In the genomic region with DNA sequence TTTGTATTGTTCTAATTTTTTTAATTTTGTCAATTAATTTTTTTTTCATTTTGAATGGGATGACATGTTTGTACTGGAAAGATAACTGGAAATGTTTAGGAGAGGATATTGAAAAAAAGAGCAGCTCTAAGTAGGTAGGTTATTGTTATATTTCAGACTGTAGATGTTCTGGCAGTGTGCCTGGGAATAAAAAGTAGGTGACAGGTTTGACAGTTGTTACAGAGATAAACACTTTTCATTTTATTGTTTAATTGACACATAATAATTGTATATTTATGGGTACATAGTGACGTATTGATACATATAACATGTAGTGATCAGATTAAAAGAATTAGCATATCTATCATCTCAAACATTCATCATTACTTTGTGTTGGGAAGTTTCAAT, we compare ENCODE assay signal across 1 cellular context.
TF ChIP-seq lines count a peak whose summit lies in the region.

No MANE protein-coding gene starts in this region.

TF ChIP-seq in A549, 52 proteins besides CTCF, POLR2A, EP300 and RAD21 (continued from another document):
- no peak for TF ChIP-seq REST (IDR thresholded peaks at IDR 0.05)
- TF ChIP-seq, protein P1, sequence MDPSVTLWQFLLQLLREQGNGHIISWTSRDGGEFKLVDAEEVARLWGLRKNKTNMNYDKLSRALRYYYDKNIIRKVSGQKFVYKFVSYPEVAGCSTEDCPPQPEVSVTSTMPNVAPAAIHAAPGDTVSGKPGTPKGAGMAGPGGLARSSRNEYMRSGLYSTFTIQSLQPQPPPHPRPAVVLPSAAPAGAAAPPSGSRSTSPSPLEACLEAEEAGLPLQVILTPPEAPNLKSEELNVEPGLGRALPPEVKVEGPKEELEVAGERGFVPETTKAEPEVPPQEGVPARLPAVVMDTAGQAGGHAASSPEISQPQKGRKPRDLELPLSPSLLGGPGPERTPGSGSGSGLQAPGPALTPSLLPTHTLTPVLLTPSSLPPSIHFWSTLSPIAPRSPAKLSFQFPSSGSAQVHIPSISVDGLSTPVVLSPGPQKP (IDR thresholded peaks at IDR 0.05; ENCODE audit: low read depth, low read length), result no peak
- TF ChIP-seq EHMT2 (IDR thresholded peaks at IDR 0.05; ENCODE audit: low read depth), result no peak
- TF ChIP-seq, protein P2, sequence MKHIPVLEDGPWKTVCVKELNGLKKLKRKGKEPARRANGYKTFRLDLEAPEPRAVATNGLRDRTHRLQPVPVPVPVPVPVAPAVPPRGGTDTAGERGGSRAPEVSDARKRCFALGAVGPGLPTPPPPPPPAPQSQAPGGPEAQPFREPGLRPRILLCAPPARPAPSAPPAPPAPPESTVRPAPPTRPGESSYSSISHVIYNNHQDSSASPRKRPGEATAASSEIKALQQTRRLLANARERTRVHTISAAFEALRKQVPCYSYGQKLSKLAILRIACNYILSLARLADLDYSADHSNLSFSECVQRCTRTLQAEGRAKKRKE (CRISPR knock-in tag; IDR thresholded peaks at IDR 0.05; ENCODE audit: low read depth), result no peak
- TF ChIP-seq JUN (IDR thresholded peaks at IDR 0.05), result no peak
